9 cellular contexts compared by ENCODE assay signal in the genomic region with DNA sequence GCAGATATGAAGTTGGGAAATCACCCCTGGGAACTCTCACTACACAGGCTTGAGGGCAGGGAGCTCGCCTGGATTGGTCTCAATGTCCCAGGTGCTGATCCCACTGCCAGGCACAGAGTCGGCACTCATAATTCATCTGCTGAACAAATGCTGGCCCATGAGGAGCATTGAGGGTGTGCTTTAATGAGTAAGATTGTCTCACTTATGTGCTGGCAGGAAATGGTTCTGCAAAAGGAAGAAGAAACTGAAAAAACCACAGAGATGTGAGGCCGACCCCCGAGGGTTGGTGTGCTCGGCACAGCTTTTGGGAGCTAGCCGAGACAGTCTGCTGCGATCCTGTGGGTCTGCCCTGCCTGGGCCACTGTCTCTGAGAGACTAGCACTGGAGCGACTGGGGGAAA. TPM values are rescaled to one million over a fixed set of nuclear protein-coding genes. Genes with fewer than 3 reads are reported as not detected.
DNase-seq lines count a peak whose midpoint lies in the region; ATAC-seq and TF ChIP-seq lines count a peak whose summit lies in the region.
"Had no signal": no experiment of that assay in that cellular context is flagged by ENCODE, and none has a peak within 500 bp of the region (broad histone marks: within the 10 kb centered on the region; RNA-seq: fewer than 3 reads in every experiment).

No MANE protein-coding gene starts in this region.

- no peaks in the 10 kb centered on the region for H3K27me3 ChIP-seq in colonic mucosa
- no peaks in the 10 kb centered on the region for H3K27me3 ChIP-seq in PC-9 (ENCODE audit: insufficient read depth, low read depth)

- CTCF ChIA-PET in RWPE1 (lab: Yijun Ruan, JAX): no interaction called here
- CTCF ChIA-PET in PC-9 (lab: Charles Lee): interaction anchor here (0.6 kb wide), 2 partner anchors 465 to 1135 kb away, joined by 3 read pairs; no protein-coding TSS in a partner anchor

- no peak overlapping the region for H2AFZ ChIP-seq in PC-9
- H2AFZ ChIP-seq: parathyroid adenoma had no signal

- H3K27me3 Mint-ChIP-seq in glutamatergic neuron (ENCODE audit: unreplicated experiment): peaks cover 3% of the 10 kb centered on the region

- no peaks in the 10 kb centered on the region for H3K9me3 ChIP-seq in colonic mucosa
- no peaks in the 10 kb centered on the region for H3K9me3 ChIP-seq in PC-9 (ENCODE audit: insufficient read depth, low read depth)

- H3K4me3 ChIP-seq in colonic mucosa (no peak overlapping the region), PC-9 (no peak overlapping the region)

- POLR2A ChIA-PET in RWPE1 (lab: Yijun Ruan, JAX; ENCODE audit: low non-redundant PET) (no interaction called here), PC-9 (lab: Charles Lee; ENCODE audit: unreplicated experiment) (no interaction called here)

- H3K27ac Mint-ChIP-seq in glutamatergic neuron (ENCODE audit: unreplicated experiment): no peak overlapping the region

- H4K20me1 ChIP-seq in PC-9 (ENCODE audit: insufficient read depth): no peaks in the 10 kb centered on the region

- TF ChIP-seq CTCF in RWPE1 (conservative IDR thresholded peaks at IDR 0.05; ENCODE audit: low read depth) (no peak), colonic mucosa (IDR thresholded peaks at IDR 0.05) (no peak), glutamatergic neuron (IDR thresholded peaks at IDR 0.05; ENCODE audit: partially characterized antibody, unreplicated experiment) (no peak), PC-9 (conservative IDR thresholded peaks at IDR 0.05) (no peak)

- no peaks in the 10 kb centered on the region for H3K9me2 ChIP-seq in PC-9 (ENCODE audit: insufficient read depth)

- peak; percentile 45 for DNase-seq in EH (ENCODE audit: low read depth)
- DNase-seq in RWPE1 (ENCODE audit: low spot score): no peak
- peak; percentile 19 for DNase-seq in colonic mucosa
- DNase-seq in glutamatergic neuron: no peak
- no peak for DNase-seq in PC-9
- DNase-seq in hippocampal formation (lab: John Stamatoyannopoulos, UW): no peak
- DNase-seq in NCI-H526 treated with DMSO at 0.1 percent for 48 hours (lab: John Stamatoyannopoulos, UW): no peak

- no peak overlapping the region for H3K4me2 ChIP-seq in PC-9

- H3F3A ChIP-seq in PC-9 (ENCODE audit: insufficient read depth, low read depth): no peaks in the 10 kb centered on the region

- H3K36me3 Mint-ChIP-seq in glutamatergic neuron (ENCODE audit: unreplicated experiment): no peaks in the 10 kb centered on the region

- H3K9me3 Mint-ChIP-seq in glutamatergic neuron (ENCODE audit: unreplicated experiment): no peaks in the 10 kb centered on the region

- peak overlapping the region in 1 of 2 donors; percentile 27 for H3K9ac ChIP-seq in colonic mucosa (ENCODE audit: low read depth in 2 of 2, low read length in 2 of 2)
- H3K9ac ChIP-seq: parathyroid adenoma had no signal

- H3K4me1 Mint-ChIP-seq in glutamatergic neuron (ENCODE audit: low read depth, unreplicated experiment): peaks cover 3% of the 10 kb centered on the region

- ATAC-seq in GM21717 (IDR thresholded peaks at IDR 0.05; ENCODE audit: unreplicated experiment): peak; percentile 62

- H3K36me3 ChIP-seq in colonic mucosa (no peaks in the 10 kb centered on the region), PC-9 (ENCODE audit: low read depth) (no peaks in the 10 kb centered on the region)

- H3K4me1 ChIP-seq in colonic mucosa (no peaks in the 10 kb centered on the region), PC-9 (replicated peaks; ENCODE audit: insufficient read depth) (peaks cover 7% of the 10 kb centered on the region)
- H3K4me1 ChIP-seq: parathyroid adenoma had no signal

- H3K27ac ChIP-seq in RWPE1: peak overlapping the region; percentile 21; the same call in 1 of the 2 replicates
- H3K27ac ChIP-seq in colonic mucosa: no peak overlapping the region
- H3K27ac ChIP-seq in PC-9: no peak overlapping the region
- H3K27ac ChIP-seq: parathyroid adenoma had no signal

- intact Hi-C loops in colonic mucosa (cut with DNase I): no loop called here
- intact Hi-C loops in PC-9 (cut with micrococcal nuclease; ENCODE audit: unreplicated experiment): no loop called here

- H3K4me3 Mint-ChIP-seq in glutamatergic neuron (ENCODE audit: unreplicated experiment): no peak overlapping the region

- BruUV-seq in PC-9 (replicated peaks; lab: Mats Ljungman, UMichigan): no TSS peak

- H3K79me2 ChIP-seq in PC-9 (ENCODE audit: low read depth): no peaks in the 10 kb centered on the region
- H3K79me2 ChIP-seq: parathyroid adenoma had no signal

RNA-seq across cellular contexts. Expression of a gene that starts 9.4 kb away (rescaled TPM):
- total RNA-seq in colonic mucosa (10 to 100 TPM in 1 of 2 donors, 1 to 10 TPM in 1; 1.9 to 11.1 TPM), glutamatergic neuron (ENCODE audit: unreplicated experiment) (not detected), PC-9 (2021) (8.8 and 13.6 TPM in 2 replicates)

RNA-seq across cellular contexts. Expression of a gene that starts 17.2 kb away (rescaled TPM):
- 10 to 100 TPM in 1 of 2 donors, 1 to 10 TPM in 1; 9.9 to 40.7 TPM for total RNA-seq in colonic mucosa
- total RNA-seq in glutamatergic neuron (ENCODE audit: unreplicated experiment): not detected
- 64.6 and 99.9 TPM in 2 replicates for total RNA-seq in PC-9 (2021)

RNA-seq across cellular contexts. Expression of a gene that starts 47.9 kb away (rescaled TPM):
- total RNA-seq in colonic mucosa: under 1 TPM in 1 of 2 donors, not detected in 1; 0.24 TPM
- total RNA-seq in glutamatergic neuron (ENCODE audit: unreplicated experiment): not detected
- total RNA-seq in PC-9 (2021): not detected in 2 replicates

Comparison
In these comparisons a context has a peak if more than half of its experiments do, and no peak if none do; other contexts are left out.
1. DNase-seq: peak in EH (single experiment) and colonic mucosa (single experiment); none in RWPE1 (single experiment), glutamatergic neuron (single experiment), PC-9 (0 of 2), hippocampal formation (0 of 2) and NCI-H526 treated with DMSO at 0.1 percent for 48 hours (single experiment).
2. RNA of a gene that starts 17.2 kb away (total RNA-seq): 64.6 to 99.9 TPM in PC-9 and 9.9 to 40.7 TPM in colonic mucosa; not detected in glutamatergic neuron (single experiment); every median in the first group is over 10 times any median in the second.